ENCODE assay signal across 9 cellular contexts in genomic region chr3:147184794-147185193, GRCh38.
"Had no signal": no experiment of that assay in that cellular context is flagged by ENCODE, and none has a peak within 500 bp of the region (broad histone marks: within the 10 kb centered on the region; RNA-seq: fewer than 3 reads in every experiment).

No MANE protein-coding gene starts in this region.

- H2AFZ ChIP-seq: GM23248 had no signal

- H3K27ac ChIP-seq: GM23248, HL-60 had no signal

- H3K36me3 ChIP-seq: HAP-1 had no signal

- H3K9me3 ChIP-seq: HAP-1 had no signal

- H3K4me3 ChIP-seq: GM23248, HAP-1, K562 had no signal

- DNase-seq: GM23248, GOT3, H7, HFFc6, IMR-90 had no signal

- ATAC-seq: HCT116, K562 had no signal

- H3K9ac ChIP-seq: GM23248 had no signal

- H3K4me1 ChIP-seq: HAP-1 had no signal

- FAIRE-seq: K562 had no signal
